In genomic region chr10:63236113-63236935, GRCh38 we compare ENCODE assay signal across 7 cellular contexts.
A peak's percentile ranks its signal among the peaks of the same experiment; 100 is the strongest.
DNase-seq lines count a peak whose midpoint lies in the region; ATAC-seq and TF ChIP-seq lines count a peak whose summit lies in the region.

No MANE protein-coding gene starts in this region.

- H3K4me3 Mint-ChIP-seq in activated naive CD8-positive, alpha-beta T cell treated with anti-CD3 and anti-CD28 coated beads, Interleukin-2, amount 10 ng/mL, durations not matched to agents 7 days and 5 days = peak overlapping the region; percentile 56

- TF ChIP-seq CTCF in GM13976 (IDR thresholded peaks at IDR 0.05; ENCODE audit: borderline replicate concordance, control extremely low read depth, extremely low read depth, insufficient read depth, missing control alignments) (no peak), kidney epithelial cell (IDR thresholded peaks at IDR 0.05; ENCODE audit: insufficient read depth, low read length, poor library complexity, severe bottlenecking) (no peak), transverse colon (IDR thresholded peaks at IDR 0.05) (no peak)

- H3K9me3 Mint-ChIP-seq in activated naive CD8-positive, alpha-beta T cell treated with anti-CD3 and anti-CD28 coated beads, Interleukin-2, amount 10 ng/mL, durations not matched to agents 7 days and 5 days = no peaks in the 10 kb centered on the region

- in situ Hi-C loops in GM13976 (cut with MboI; ENCODE audit: low sequenced_read_pairs, unreplicated experiment) (no loop called here), transverse colon (cut with MboI; ENCODE audit: low pct_ligation_motif_present in 1 of 4, low pct_unique_long_range_greater_than_20kb in 1 of 4, low sequenced_read_pairs in 3 of 4) (no loop called here)

- intact Hi-C loops in transverse colon (cut with DNase I; ENCODE audit: low total_unique reads) = no loop called here

- DNase-seq in GM13976 (ENCODE audit: low spot score) = peak; percentile 47
- DNase-seq in H4 (ENCODE audit: low spot score) = peak; percentile 87
- DNase-seq in activated naive CD8-positive, alpha-beta T cell treated with anti-CD3 and anti-CD28 coated beads, Interleukin-2, amount 10 ng/mL, durations not matched to agents 7 days and 5 days = no peak
- peak; percentile 90 for DNase-seq in kidney epithelial cell (ENCODE audit: low read depth)
- DNase-seq in transverse colon = no peak
- no peak for DNase-seq in SHP77 treated with DMSO at 0.1 percent for 48 hours (lab: John Stamatoyannopoulos, UW)

- H3K36me3 ChIP-seq in KOPT-K1 (ENCODE audit: insufficient read depth, low read length) = no peaks in the 10 kb centered on the region; the same call in 1 of the 2 replicates
- H3K36me3 ChIP-seq in kidney epithelial cell (ENCODE audit: control insufficient read depth, insufficient read depth, low read length) = no peaks in the 10 kb centered on the region
- no peaks in the 10 kb centered on the region for H3K36me3 ChIP-seq in transverse colon

- H3K27ac ChIP-seq in KOPT-K1 (ENCODE audit: low read depth, low read length, poor library complexity, severe bottlenecking) (peak overlapping the region; percentile 66), transverse colon (peak overlapping the region; percentile 84 to 92 (median 87))

- H3K4me3 ChIP-seq in kidney epithelial cell (ENCODE audit: low read depth, low read length) (no peak overlapping the region), transverse colon (peak overlapping the region in 1 of 4 donors; percentile 5)

- peaks cover 15 to 85% (median 42%) of the 10 kb centered on the region in 4 donors for H3K4me1 ChIP-seq in transverse colon

- H3K27me3 ChIP-seq in kidney epithelial cell (ENCODE audit: control insufficient read depth, insufficient read depth, low read length) = no peaks in the 10 kb centered on the region
- no peaks in the 10 kb centered on the region for H3K27me3 ChIP-seq in transverse colon

- WGBS in transverse colon (ENCODE audit: low coverage in 1 of 2), 2 donors = 54 to 57% methylated on average over 2 of the region's 2 CpGs

- H3K27ac Mint-ChIP-seq in activated naive CD8-positive, alpha-beta T cell treated with anti-CD3 and anti-CD28 coated beads, Interleukin-2, amount 10 ng/mL, durations not matched to agents 7 days and 5 days = peak overlapping the region; percentile 64

- ATAC-seq in activated naive CD8-positive, alpha-beta T cell treated with anti-CD3 and anti-CD28 coated beads, Interleukin-2, amount 10 ng/mL, durations not matched to agents 7 days and 5 days (ENCODE audit: low read depth) = peak; percentile 84

- no peaks in the 10 kb centered on the region for H3K27me3 Mint-ChIP-seq in activated naive CD8-positive, alpha-beta T cell treated with anti-CD3 and anti-CD28 coated beads, Interleukin-2, amount 10 ng/mL, durations not matched to agents 7 days and 5 days

- TF ChIP-seq POLR2A in transverse colon (IDR thresholded peaks at IDR 0.05) = no peak

- H3K9me3 ChIP-seq in KOPT-K1 (ENCODE audit: insufficient read depth, low read length, poor library complexity, severe bottlenecking) (no peaks in the 10 kb centered on the region), transverse colon (no peaks in the 10 kb centered on the region)

- TF ChIP-seq EP300 in transverse colon (IDR thresholded peaks at IDR 0.05; ENCODE audit: low read depth) = no peak

- POLR2A ChIA-PET in activated naive CD8-positive, alpha-beta T cell treated with anti-CD3 and anti-CD28 coated beads, Interleukin-2, amount 10 ng/mL, durations not matched to agents 7 days and 5 days (lab: Charles Lee) = interaction anchor here (0.6 to 2.0 kb wide), 7 partner anchors 9 to 393 kb away, joined by 3 to 10 read pairs (median 3); partner anchors contain the start of gene REEP3

- peaks cover 39% of the 10 kb centered on the region for H3K4me1 Mint-ChIP-seq in activated naive CD8-positive, alpha-beta T cell treated with anti-CD3 and anti-CD28 coated beads, Interleukin-2, amount 10 ng/mL, durations not matched to agents 7 days and 5 days

- H3K36me3 Mint-ChIP-seq in activated naive CD8-positive, alpha-beta T cell treated with anti-CD3 and anti-CD28 coated beads, Interleukin-2, amount 10 ng/mL, durations not matched to agents 7 days and 5 days = peaks cover 18% of the 10 kb centered on the region

Comparison
In these comparisons a context has a peak if more than half of its experiments do, and no peak if none do; other contexts are left out.
1. DNase-seq: peak in GM13976 (single experiment), H4 (single experiment) and kidney epithelial cell (single experiment); none in activated naive CD8-positive, alpha-beta T cell treated with anti-CD3 and anti-CD28 coated beads, Interleukin-2, amount 10 ng/mL, durations not matched to agents 7 days and 5 days (single experiment), transverse colon (single experiment) and SHP77 treated with DMSO at 0.1 percent for 48 hours (single experiment).